In genomic region chr5:74552101-74552500, GRCh38 we compare ENCODE assay signal across 18 cellular contexts.
DNase-seq lines count a peak whose midpoint lies in the region; ATAC-seq and TF ChIP-seq lines count a peak whose summit lies in the region.
"Had no signal": no experiment of that assay in that cellular context is flagged by ENCODE, and none has a peak within 500 bp of the region (broad histone marks: within the 10 kb centered on the region; RNA-seq: fewer than 3 reads in every experiment).

No MANE protein-coding gene starts in this region.

- H2AFZ ChIP-seq in smooth muscle cell (ENCODE audit: low read depth), result no peak overlapping the region

- H3K4me1 ChIP-seq in foreskin keratinocyte (peaks cover 25% of the 10 kb centered on the region), smooth muscle cell (ENCODE audit: low read depth) (peaks cover 11% of the 10 kb centered on the region)

- no peak overlapping the region for H3K27ac ChIP-seq in foreskin keratinocyte
- H3K27ac ChIP-seq in smooth muscle cell (ENCODE audit: low read depth), result peak overlapping the region; percentile 44
- H3K27ac ChIP-seq in dorsolateral prefrontal cortex, result no peak overlapping the region

- WGBS in smooth muscle cell (ENCODE audit: low lambda C conversion rate), result 20% methylated on average over 4 of the region's 4 CpGs

- no peak overlapping the region for H3K4me2 ChIP-seq in smooth muscle cell

- in situ Hi-C loops in SK-MEL-5 (cut with HindIII; ENCODE audit: low pct_unique_long_range_greater_than_20kb, low sequenced_read_pairs), result no loop called here

- H3K36me3 Mint-ChIP-seq in HFFc6 (ENCODE audit: low read depth), result no peaks in the 10 kb centered on the region
- H3K36me3 Mint-ChIP-seq in activated T-helper 17 cell treated with anti-CD3 and anti-CD28 coated beads, Interleukin-2, amount 50 U/mL, for 72 hours (ENCODE audit: low read depth), result no peaks in the 10 kb centered on the region
- H3K36me3 Mint-ChIP-seq: CD8-positive, alpha-beta T cell had no signal

- H3K36me3 ChIP-seq in smooth muscle cell (ENCODE audit: low read depth), result no peaks in the 10 kb centered on the region

- peaks cover 3% of the 10 kb centered on the region; the same call in 1 of the 2 replicates for H3K27me3 Mint-ChIP-seq in HFFc6 (ENCODE audit: insufficient read depth)
- H3K27me3 Mint-ChIP-seq in activated T-helper 17 cell treated with anti-CD3 and anti-CD28 coated beads, Interleukin-2, amount 50 U/mL, for 72 hours, result peaks cover 6% of the 10 kb centered on the region

- no peaks in the 10 kb centered on the region for H3K27me3 ChIP-seq in foreskin keratinocyte
- H3K27me3 ChIP-seq in smooth muscle cell (ENCODE audit: low read depth), result no peaks in the 10 kb centered on the region
- no peaks in the 10 kb centered on the region for H3K27me3 ChIP-seq in dorsolateral prefrontal cortex

- H3K4me1 Mint-ChIP-seq in HFFc6 (ENCODE audit: low read depth), result peaks cover 8% of the 10 kb centered on the region
- H3K4me1 Mint-ChIP-seq in activated T-helper 17 cell treated with anti-CD3 and anti-CD28 coated beads, Interleukin-2, amount 50 U/mL, for 72 hours, result no peaks in the 10 kb centered on the region
- H3K4me1 Mint-ChIP-seq: T-helper 17 cell had no signal

- H3K9me3 Mint-ChIP-seq in HFFc6, result no peaks in the 10 kb centered on the region
- H3K9me3 Mint-ChIP-seq in activated T-helper 17 cell treated with anti-CD3 and anti-CD28 coated beads, Interleukin-2, amount 50 U/mL, for 72 hours, result no peaks in the 10 kb centered on the region
- H3K9me3 Mint-ChIP-seq: CD8-positive, alpha-beta T cell had no signal

- peak; percentile 14 for ATAC-seq in foreskin keratinocyte
- no peak for ATAC-seq in activated T-helper 17 cell treated with anti-CD3 and anti-CD28 coated beads, Interleukin-2, amount 50 U/mL, for 72 hours (replicated peaks)
- ATAC-seq: CD8-positive, alpha-beta T cell; Panc1; T-helper 17 cell had no signal

- DNase-seq in HT1080 (ENCODE audit: low read depth) (peak; percentile 92), SK-MEL-5 (ENCODE audit: low read depth, low spot score) (peak; percentile 93), foreskin keratinocyte (peak in 1 of 2 donors; percentile 56), smooth muscle cell (lab: John Stamatoyannopoulos, UW; ENCODE audit: unreplicated experiment) (no peak), HFFc6 (no peak), dorsolateral prefrontal cortex (no peak)
- DNase-seq: CD8-positive, alpha-beta T cell; DND-41; GF-D8; GOT3; KBM-7; NCI-H1092 treated with DMSO at 0.1 percent for 48 hours; NCI-H2081 treated with DMSO at 0.1 percent for 48 hours; NCI-H524; Right ventricle myocardium superior; T-helper 17 cell had no signal

- H3K4me3 Mint-ChIP-seq in HFFc6, result no peak overlapping the region
- no peak overlapping the region for H3K4me3 Mint-ChIP-seq in activated T-helper 17 cell treated with anti-CD3 and anti-CD28 coated beads, Interleukin-2, amount 50 U/mL, for 72 hours
- H3K4me3 Mint-ChIP-seq: CD8-positive, alpha-beta T cell; T-helper 17 cell had no signal

- H3K9ac ChIP-seq in smooth muscle cell (ENCODE audit: low read depth), result no peak overlapping the region

- no peaks in the 10 kb centered on the region for H3K79me2 ChIP-seq in smooth muscle cell (ENCODE audit: low read depth)

- H3F3A ChIP-seq in smooth muscle cell (ENCODE audit: low read depth), result peaks cover 9% of the 10 kb centered on the region

- H3K9me3 ChIP-seq in smooth muscle cell (replicated peaks; ENCODE audit: low read depth), result no peaks in the 10 kb centered on the region

- H4K20me1 ChIP-seq in smooth muscle cell (ENCODE audit: low read depth), result no peaks in the 10 kb centered on the region

- H3K4me3 ChIP-seq in smooth muscle cell, result no peak overlapping the region
- no peak overlapping the region for H3K4me3 ChIP-seq in dorsolateral prefrontal cortex

- no peak overlapping the region for H3K27ac Mint-ChIP-seq in HFFc6
- no peak overlapping the region for H3K27ac Mint-ChIP-seq in activated T-helper 17 cell treated with anti-CD3 and anti-CD28 coated beads, Interleukin-2, amount 50 U/mL, for 72 hours
- H3K27ac Mint-ChIP-seq: CD8-positive, alpha-beta T cell; T-helper 17 cell had no signal

- intact Hi-C loops in dorsolateral prefrontal cortex (cut with DNase I), result no loop called here

- TF ChIP-seq CTCF in foreskin keratinocyte (conservative IDR thresholded peaks at IDR 0.05) (no peak), smooth muscle cell (IDR thresholded peaks at IDR 0.05; ENCODE audit: borderline replicate concordance, insufficient read depth, poor library complexity, severe bottlenecking) (no peak), HFFc6 (IDR thresholded peaks at IDR 0.05) (no peak), dorsolateral prefrontal cortex (IDR thresholded peaks at IDR 0.05 in 54 of 56, conservative IDR thresholded peaks at IDR 0.05 in 2 of 56; ENCODE audit: low read depth in 1 of 56, partially characterized antibody in 56 of 56) (no peak)

Comparison
In these comparisons a context has a peak if more than half of its experiments do, and no peak if none do; other contexts are left out.
1. DNase-seq: peak in HT1080 (single experiment) and SK-MEL-5 (single experiment); none in smooth muscle cell (single experiment), HFFc6 (single experiment) and dorsolateral prefrontal cortex (0 of 10).